In genomic region chr2:233107906-233108305, GRCh38 we compare ENCODE assay signal across 21 cellular contexts. TPM values are rescaled to one million over a fixed set of nuclear protein-coding genes. Genes with fewer than 3 reads are reported as not detected.
DNase-seq lines count a peak whose midpoint lies in the region; ATAC-seq, FAIRE-seq and TF ChIP-seq lines count a peak whose summit lies in the region.
"Had no signal": no experiment of that assay in that cellular context is flagged by ENCODE, and none has a peak within 500 bp of the region (broad histone marks: within the 10 kb centered on the region; RNA-seq: fewer than 3 reads in every experiment).

No MANE protein-coding gene starts in this region.

- H3K9me3 Mint-ChIP-seq in CD4-positive, CD25-positive, alpha-beta regulatory T cell: no peaks in the 10 kb centered on the region
- H3K9me3 Mint-ChIP-seq in IgD-negative memory B cell: no peaks in the 10 kb centered on the region
- H3K9me3 Mint-ChIP-seq: activated naive CD4-positive, alpha-beta T cell treated with anti-CD3 and anti-CD28 coated beads, Interleukin-2, amount 50 U/mL, for 24 hours; activated T-helper 1 cell treated with anti-CD3 and anti-CD28 coated beads, Interleukin-12 subunit alpha, Interleukin-12 subunit beta, Interleukin-2, Interleukin-4 antibody, amounts not matched to agents 30 ng/mL and 10 ng/mL and 1 ng/mL, durations not matched to agents 14 hours and 24 hours and 36 hours had no signal

- H3K27me3 ChIP-seq in CD4-positive, CD25-positive, alpha-beta regulatory T cell (ENCODE audit: control insufficient read depth, insufficient read depth, low read length): no peaks in the 10 kb centered on the region
- peaks cover 9% of the 10 kb centered on the region for H3K27me3 ChIP-seq in mammary epithelial cell (ENCODE audit: insufficient read depth, low read length)
- H3K27me3 ChIP-seq: Peyer's patch, thyroid gland had no signal

- dilution Hi-C loops in mammary epithelial cell (cut with HindIII; ENCODE audit: low sequenced_read_pairs): no loop called here

- peak overlapping the region; percentile 79 to 96 (median 82) for H3K27ac Mint-ChIP-seq in CD4-positive, CD25-positive, alpha-beta regulatory T cell
- peak overlapping the region; percentile 86 to 92 (median 90) for H3K27ac Mint-ChIP-seq in IgD-negative memory B cell
- H3K27ac Mint-ChIP-seq: HFFc6 had no signal

- TF ChIP-seq CTCF in kidney (IDR thresholded peaks at IDR 0.05; ENCODE audit: borderline replicate concordance, extremely low read depth, insufficient read depth): no peak
- no peak for TF ChIP-seq CTCF in mammary epithelial cell (conservative IDR thresholded peaks at IDR 0.05 in 1 of 2, IDR thresholded peaks at IDR 0.05 in 1 of 2; ENCODE audit: extremely low read depth in 1 of 2, insufficient read depth in 1 of 2, low read depth in 1 of 2, low read length in 2 of 2)
- TF ChIP-seq CTCF in D721Med (IDR thresholded peaks at IDR 0.05; ENCODE audit: insufficient read depth, missing control alignments): no peak

- H3K9ac ChIP-seq in kidney (ENCODE audit: low read length in 2 of 2) (no peak overlapping the region), mammary epithelial cell (ENCODE audit: insufficient read depth, low read length) (no peak overlapping the region)

- no TSS peak for BruUV-seq in mammary epithelial cell (replicated peaks; lab: Mats Ljungman, UMichigan)

- peaks cover 18% of the 10 kb centered on the region for H3K36me3 ChIP-seq in CD4-positive, CD25-positive, alpha-beta regulatory T cell (ENCODE audit: control insufficient read depth, insufficient read depth, low read length)
- no peaks in the 10 kb centered on the region for H3K36me3 ChIP-seq in kidney (ENCODE audit: control insufficient read depth in 1 of 2, insufficient read depth in 2 of 2, low read length in 2 of 2)
- no peaks in the 10 kb centered on the region for H3K36me3 ChIP-seq in mammary epithelial cell (ENCODE audit: insufficient read depth, low read length)
- H3K36me3 ChIP-seq: Peyer's patch, thyroid gland had no signal

- no peak for DNase-seq in CD4-positive, CD25-positive, alpha-beta regulatory T cell
- peak; percentile 36 for DNase-seq in ecto neural progenitor cell (ENCODE audit: low spot score)
- peak; percentile 59 for DNase-seq in posterior vena cava (ENCODE audit: low spot score)
- no peak for DNase-seq in HEK293T (ENCODE audit: extremely low spot score)
- DNase-seq in kidney: no peak
- no peak for DNase-seq in mammary epithelial cell
- no peak for DNase-seq in D721Med (ENCODE audit: insufficient read length, low spot score)
- DNase-seq: activated CD4-positive, alpha-beta T cell treated with anti-CD3 and anti-CD28 coated beads for 4 hours; HFFc6; NCI-H1436; NCI-H2107; stimulated activated CD4-positive, alpha-beta T cell treated with anti-CD3 and anti-CD28 coated beads, Interleukin-4, amount 100 ng/mL, for 1 hour; stimulated activated naive CD4-positive, alpha-beta T cell treated with Interleukin-2 at 50 U/mL for 16 hours; thyroid gland had no signal

- no peak for FAIRE-seq in kidney (lab: Jason Lieb, UNC)
- FAIRE-seq in D721Med (lab: Jason Lieb, UNC): no peak
- FAIRE-seq: astrocyte had no signal

- ATAC-seq in CD4-positive, CD25-positive, alpha-beta regulatory T cell (ENCODE audit: low read depth in 2 of 2): no peak

- intact Hi-C loops in posterior vena cava (cut with DNase I): no loop called here
- intact Hi-C loops in kidney (cut with DNase I): no loop called here
- intact Hi-C loops in mammary epithelial cell (cut with micrococcal nuclease): no loop called here

- peaks cover 26% of the 10 kb centered on the region for H3K36me3 Mint-ChIP-seq in CD4-positive, CD25-positive, alpha-beta regulatory T cell
- H3K36me3 Mint-ChIP-seq in IgD-negative memory B cell: peaks cover 11% of the 10 kb centered on the region
- H3K36me3 Mint-ChIP-seq: activated naive CD4-positive, alpha-beta T cell treated with anti-CD3 and anti-CD28 coated beads, Interleukin-2, amount 50 U/mL, for 24 hours had no signal

- no peaks in the 10 kb centered on the region for H4K20me1 ChIP-seq in mammary epithelial cell (ENCODE audit: insufficient read depth, low read length)

- H3K4me1 Mint-ChIP-seq in CD4-positive, CD25-positive, alpha-beta regulatory T cell: peaks cover 5 to 91% (median 60%) of the 10 kb centered on the region in 4 donors
- H3K4me1 Mint-ChIP-seq in IgD-negative memory B cell: peaks cover 51 to 70% (median 57%) of the 10 kb centered on the region in 3 donors

- 6% methylated on average over 6 of the region's 9 CpGs for WGBS in mammary epithelial cell (ENCODE audit: low coverage, missing lambda C conversion rate)

- in situ Hi-C loops in mammary epithelial cell (cut with MboI; ENCODE audit: low sequenced_read_pairs in 2 of 2): no loop called here

- H3K4me3 Mint-ChIP-seq in CD4-positive, CD25-positive, alpha-beta regulatory T cell: peak overlapping the region in 2 of 4 donors; percentile 37 to 44
- peak overlapping the region; percentile 66 to 86 (median 80) for H3K4me3 Mint-ChIP-seq in IgD-negative memory B cell
- H3K4me3 Mint-ChIP-seq: activated naive CD4-positive, alpha-beta T cell treated with anti-CD3 and anti-CD28 coated beads, Interleukin-2, amount 50 U/mL, for 24 hours; activated T-helper 1 cell treated with anti-CD3 and anti-CD28 coated beads, Interleukin-12 subunit alpha, Interleukin-12 subunit beta, Interleukin-2, Interleukin-4 antibody, amounts not matched to agents 30 ng/mL and 10 ng/mL and 1 ng/mL, durations not matched to agents 14 hours and 24 hours and 36 hours; HFFc6 had no signal

- no peaks in the 10 kb centered on the region for H3K9me3 ChIP-seq in CD4-positive, CD25-positive, alpha-beta regulatory T cell (ENCODE audit: control insufficient read depth in 2 of 2, low read length in 2 of 2)
- H3K9me3 ChIP-seq in kidney (ENCODE audit: control insufficient read depth in 1 of 2, low read length in 2 of 2): no peaks in the 10 kb centered on the region
- H3K9me3 ChIP-seq in mammary epithelial cell (replicated peaks; ENCODE audit: insufficient read depth, low read length): no peaks in the 10 kb centered on the region
- H3K9me3 ChIP-seq: Peyer's patch, thyroid gland had no signal

- H2AFZ ChIP-seq in mammary epithelial cell (ENCODE audit: low read depth, low read length): no peak overlapping the region

- H3K4me3 ChIP-seq in CD4-positive, CD25-positive, alpha-beta regulatory T cell (ENCODE audit: low read depth, low read length): no peak overlapping the region
- H3K4me3 ChIP-seq in kidney (ENCODE audit: low read length in 2 of 2) (no peak overlapping the region), mammary epithelial cell (replicated peaks in 1 of 3; ENCODE audit: insufficient read depth in 1 of 3, low read depth in 2 of 3, low read length in 3 of 3) (no peak overlapping the region)
- H3K4me3 ChIP-seq: Peyer's patch, thyroid gland had no signal

- H3K4me1 ChIP-seq in CD4-positive, CD25-positive, alpha-beta regulatory T cell (ENCODE audit: control insufficient read depth, insufficient read depth, low read length, poor library complexity, severe bottlenecking): peaks cover 56% of the 10 kb centered on the region
- H3K4me1 ChIP-seq in kidney (ENCODE audit: control insufficient read depth in 1 of 2, insufficient read depth in 1 of 2, low read depth in 1 of 2, low read length in 2 of 2): no peaks in the 10 kb centered on the region
- H3K4me1 ChIP-seq in mammary epithelial cell (ENCODE audit: insufficient read depth, low read length): no peaks in the 10 kb centered on the region
- H3K4me1 ChIP-seq: thyroid gland had no signal

- H3K27ac ChIP-seq in CD4-positive, CD25-positive, alpha-beta regulatory T cell (ENCODE audit: insufficient read depth, low read length, poor library complexity, severe bottlenecking): peak overlapping the region; percentile 10
- H3K27ac ChIP-seq in kidney (ENCODE audit: low read depth in 2 of 2, low read length in 2 of 2) (no peak overlapping the region), mammary epithelial cell (ENCODE audit: insufficient read depth, low read depth, low read length) (no peak overlapping the region)
- H3K27ac ChIP-seq: epithelial cell of prostate, thyroid gland had no signal

- no peaks in the 10 kb centered on the region for H3K79me2 ChIP-seq in mammary epithelial cell (ENCODE audit: insufficient read depth, low read length)

- CTCF ChIA-PET in HEK293T (lab: Yijun Ruan, JAX) (no interaction called here), mammary epithelial cell (lab: Charles Lee; ENCODE audit: low non-redundant PET) (no interaction called here)

- H3K4me2 ChIP-seq in mammary epithelial cell (ENCODE audit: insufficient read depth, low read depth, low read length): no peak overlapping the region

- H3K27me3 Mint-ChIP-seq in CD4-positive, CD25-positive, alpha-beta regulatory T cell: no peaks in the 10 kb centered on the region
- no peaks in the 10 kb centered on the region for H3K27me3 Mint-ChIP-seq in IgD-negative memory B cell
- H3K27me3 Mint-ChIP-seq: activated naive CD4-positive, alpha-beta T cell treated with anti-CD3 and anti-CD28 coated beads, Interleukin-2, amount 50 U/mL, for 24 hours had no signal

- POLR2A ChIA-PET in HEK293T (lab: Yijun Ruan, JAX): no interaction called here

TF ChIP-seq in HEK293T, 16 proteins besides CTCF, POLR2A, EP300 and RAD21:
- TF ChIP-seq FOXM1 (IDR thresholded peaks at IDR 0.05; ENCODE audit: borderline replicate concordance) (no peak), ZNF384 (IDR thresholded peaks at IDR 0.05) (no peak), CTBP1 (IDR thresholded peaks at IDR 0.05; ENCODE audit: borderline replicate concordance) (no peak), SUZ12 (IDR thresholded peaks at IDR 0.05) (no peak), ELF4 (IDR thresholded peaks at IDR 0.05) (no peak), FOXA1 (IDR thresholded peaks at IDR 0.05) (no peak)

RNA-seq across cellular contexts. Expression of gene INPP5D, which starts 47.8 kb away (rescaled TPM):
- 278 TPM for total RNA-seq in CD4-positive, CD25-positive, alpha-beta regulatory T cell
- 10 to 100 TPM; 56.9 to 79.8 (median 69.0) TPM for polyA plus RNA-seq in CD4-positive, CD25-positive, alpha-beta regulatory T cell
- 220 TPM for polyA plus RNA-seq in IgD-negative memory B cell
- 10 to 100 TPM; 14.0 to 19.9 TPM for total RNA-seq in posterior vena cava
- total RNA-seq in kidney: 29.6 TPM
- polyA plus RNA-seq in kidney (ENCODE audit: insufficient read depth, low read depth, low replicate concordance): 2.6 TPM
- 10 to 100 TPM; 57.7 to 80.4 TPM for total RNA-seq in mammary epithelial cell
- polyA plus RNA-seq in mammary epithelial cell: 27.5 TPM
- polyA minus RNA-seq in mammary epithelial cell: 144 TPM
- total RNA-seq: M059J had no signal

Comparison
In these comparisons a context has a peak if more than half of its experiments do, and no peak if none do; other contexts are left out.
1. DNase-seq: peak in ecto neural progenitor cell (single experiment) and posterior vena cava (single experiment); none in CD4-positive, CD25-positive, alpha-beta regulatory T cell (0 of 3), HEK293T (single experiment), kidney (single experiment), mammary epithelial cell (single experiment) and D721Med (single experiment).